ENCODE assay signal across 1 cellular context in genomic region chr7:75404663-75405062, GRCh38. TPM values are rescaled to one million over a fixed set of nuclear protein-coding genes. Genes with fewer than 3 reads are reported as not detected.
"Had no signal": no experiment of that assay in that cellular context is flagged by ENCODE, and none has a peak within 500 bp of the region (broad histone marks: within the 10 kb centered on the region; RNA-seq: fewer than 3 reads in every experiment).

No MANE protein-coding gene starts in this region.

RNA-seq across cellular contexts. Expression of gene TRIM73, which starts 9.2 kb away (rescaled TPM):
- total RNA-seq: kidney epithelial cell had no signal
